Comparison of ENCODE assay signal across 19 cellular contexts in the genomic region with DNA sequence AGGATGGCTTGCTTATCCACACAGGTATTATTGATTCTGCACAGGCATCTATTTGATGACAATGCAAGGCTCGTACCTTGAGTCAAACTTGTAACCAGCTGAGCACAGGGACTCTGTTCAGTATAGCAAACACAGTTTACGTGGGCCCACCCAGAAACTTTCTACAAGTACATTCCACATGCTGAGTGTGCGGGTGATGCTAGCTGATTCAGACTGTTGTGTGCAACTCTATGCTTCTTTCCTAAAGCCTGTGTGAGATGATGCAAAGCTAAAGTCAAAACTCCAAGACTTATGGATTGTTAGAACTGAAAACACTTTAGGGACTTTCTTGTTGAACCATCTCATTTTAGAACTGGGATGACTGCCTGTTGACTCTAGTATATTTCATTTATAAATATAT. TPM values are rescaled to one million over a fixed set of nuclear protein-coding genes. Genes with fewer than 3 reads are reported as not detected.
A peak's percentile ranks its signal among the peaks of the same experiment; 100 is the strongest.
DNase-seq lines count a peak whose midpoint lies in the region; ATAC-seq and TF ChIP-seq lines count a peak whose summit lies in the region.
"Had no signal": no experiment of that assay in that cellular context is flagged by ENCODE, and none has a peak within 500 bp of the region (broad histone marks: within the 10 kb centered on the region; RNA-seq: fewer than 3 reads in every experiment).

No MANE protein-coding gene starts in this region.

- H3K36me3 Mint-ChIP-seq in MCF 10A (ENCODE audit: insufficient read depth, unreplicated experiment) (no peaks in the 10 kb centered on the region), Calu3 (ENCODE audit: insufficient read depth, unreplicated experiment) (no peaks in the 10 kb centered on the region)

- H3K9me3 Mint-ChIP-seq in MCF 10A (ENCODE audit: unreplicated experiment) (no peaks in the 10 kb centered on the region), Calu3 (ENCODE audit: low read depth, unreplicated experiment) (no peaks in the 10 kb centered on the region)
- H3K9me3 Mint-ChIP-seq: H9 had no signal

- CTCF ChIA-PET in mammary epithelial cell (lab: Charles Lee; ENCODE audit: low non-redundant PET) (no interaction called here), MCF 10A (lab: Yijun Ruan, JAX) (interaction anchor here (0.7 kb wide), 1 partner anchor 243 kb away, joined by 3 read pairs; no protein-coding TSS in a partner anchor), Calu3 (lab: Charles Lee) (interaction anchor here (1.1 kb wide), 1 partner anchor 9 kb away, joined by 5 read pairs; no protein-coding TSS in a partner anchor)

- no peak for TF ChIP-seq EP300 in esophagus muscularis mucosa (IDR thresholded peaks at IDR 0.05)

- H3K4me1 Mint-ChIP-seq in MCF 10A (ENCODE audit: insufficient read depth, unreplicated experiment) (no peaks in the 10 kb centered on the region), Calu3 (ENCODE audit: low read depth, unreplicated experiment) (no peaks in the 10 kb centered on the region)
- H3K4me1 Mint-ChIP-seq: H9 had no signal

- H3K4me1 ChIP-seq in mammary epithelial cell (ENCODE audit: insufficient read depth, low read length) (no peaks in the 10 kb centered on the region), esophagus muscularis mucosa (peaks cover 6 to 12% (median 9%) of the 10 kb centered on the region in 4 donors), tibial artery (peaks cover 0 to 36% (median 10%) of the 10 kb centered on the region in 4 donors)

- TF ChIP-seq POLR2A in esophagus muscularis mucosa (IDR thresholded peaks at IDR 0.05; ENCODE audit: low read depth): no peak

- BruUV-seq in mammary epithelial cell (replicated peaks; lab: Mats Ljungman, UMichigan): no TSS peak
- BruUV-seq in MCF 10A (replicated peaks; lab: Mats Ljungman, UMichigan): no TSS peak
- BruUV-seq in Calu3 (replicated peaks; lab: Mats Ljungman, UMichigan): no TSS peak

- no peak overlapping the region for H2AFZ ChIP-seq in mammary epithelial cell (ENCODE audit: low read depth, low read length)

- POLR2A ChIA-PET in MCF 10A (lab: Yijun Ruan, JAX): interaction anchor here (0.5 to 1.1 kb wide), 4 partner anchors 30 to 187 kb away, joined by 3 to 4 read pairs (median 3); no protein-coding TSS in a partner anchor

- dilution Hi-C loops in mammary epithelial cell (cut with HindIII; ENCODE audit: low sequenced_read_pairs): no loop called here

- H3K79me2 ChIP-seq in mammary epithelial cell (ENCODE audit: insufficient read depth, low read length): no peaks in the 10 kb centered on the region

- no peaks in the 10 kb centered on the region for H3K9me3 ChIP-seq in mammary epithelial cell (replicated peaks; ENCODE audit: insufficient read depth, low read length)
- no peaks in the 10 kb centered on the region for H3K9me3 ChIP-seq in esophagus muscularis mucosa
- no peaks in the 10 kb centered on the region for H3K9me3 ChIP-seq in tibial artery

- in situ Hi-C loops in mammary epithelial cell (cut with MboI; ENCODE audit: low sequenced_read_pairs in 2 of 2): no loop called here

- H3K4me3 Mint-ChIP-seq in MCF 10A (ENCODE audit: unreplicated experiment) (no peak overlapping the region), Calu3 (ENCODE audit: low read depth, unreplicated experiment) (no peak overlapping the region)
- H3K4me3 Mint-ChIP-seq: B cell, H9 had no signal

- H3K27me3 ChIP-seq in mammary epithelial cell (ENCODE audit: insufficient read depth, low read length) (no peaks in the 10 kb centered on the region), esophagus muscularis mucosa (no peaks in the 10 kb centered on the region), tibial artery (no peaks in the 10 kb centered on the region)

- WGBS in mammary epithelial cell (ENCODE audit: low coverage, missing lambda C conversion rate): 88% methylated on average over 3 of the region's 3 CpGs
- 91% methylated on average over 3 of the region's 3 CpGs for WGBS in esophagus muscularis mucosa

- no peak overlapping the region for H3K4me2 ChIP-seq in mammary epithelial cell (ENCODE audit: insufficient read depth, low read depth, low read length)

- H3K27me3 Mint-ChIP-seq in MCF 10A (ENCODE audit: insufficient read depth, unreplicated experiment) (no peaks in the 10 kb centered on the region), Calu3 (ENCODE audit: unreplicated experiment) (peaks cover 19% of the 10 kb centered on the region)
- H3K27me3 Mint-ChIP-seq: B cell had no signal

- H3K4me3 ChIP-seq in mammary epithelial cell (replicated peaks in 1 of 3; ENCODE audit: insufficient read depth in 1 of 3, low read depth in 2 of 3, low read length in 3 of 3): no peak overlapping the region
- H3K4me3 ChIP-seq in esophagus muscularis mucosa: no peak overlapping the region
- no peak overlapping the region for H3K4me3 ChIP-seq in tibial artery

- no peak for ATAC-seq in GM18873 (IDR thresholded peaks at IDR 0.05; ENCODE audit: low FRiP score, unreplicated experiment)

- H3K27ac Mint-ChIP-seq in MCF 10A (ENCODE audit: low read depth, unreplicated experiment) (no peak overlapping the region), Calu3 (ENCODE audit: unreplicated experiment) (no peak overlapping the region)
- H3K27ac Mint-ChIP-seq: B cell, H9 had no signal

- intact Hi-C loops in mammary epithelial cell (cut with micrococcal nuclease): loop anchor here (5.0 kb wide), 1 partner anchor 146 kb away; no protein-coding TSS in a partner anchor
- intact Hi-C loops in MCF 10A (cut with micrococcal nuclease): loop anchor here (5.0 kb wide), 1 partner anchor 146 kb away; no protein-coding TSS in a partner anchor
- intact Hi-C loops in esophagus muscularis mucosa (cut with DNase I): no loop called here
- intact Hi-C loops in tibial artery (cut with DNase I; ENCODE audit: low total_unique reads): loop anchor here (5.0 kb wide), 1 partner anchor 66 kb away; no protein-coding TSS in a partner anchor
- intact Hi-C loops in Calu3 (cut with micrococcal nuclease; ENCODE audit: unreplicated experiment): no loop called here

- DNase-seq in mammary epithelial cell: peak; percentile 20
- no peak for DNase-seq in MCF 10A (ENCODE audit: unreplicated experiment)
- DNase-seq in esophagus muscularis mucosa (ENCODE audit: extremely low spot score): peak; percentile 26
- DNase-seq in iris pigment epithelial cell (ENCODE audit: low read depth): peak; percentile 61
- no peak for DNase-seq in tibial artery
- DNase-seq in Calu3: no peak
- DNase-seq in NCI-H2196 (lab: John Stamatoyannopoulos, UW; ENCODE audit: unreplicated experiment): no peak
- DNase-seq: GF-D8, H9, Kasumi-1, MM.1S, NCI-H1092 treated with DMSO at 0.1 percent for 48 hours, NCI-H2081, NCI-H510A, NCI-H774, Right ventricle myocardium superior had no signal

- no peak for TF ChIP-seq CTCF in mammary epithelial cell (conservative IDR thresholded peaks at IDR 0.05 in 1 of 2, IDR thresholded peaks at IDR 0.05 in 1 of 2; ENCODE audit: extremely low read depth in 1 of 2, insufficient read depth in 1 of 2, low read depth in 1 of 2, low read length in 2 of 2)
- TF ChIP-seq CTCF in MCF 10A (IDR thresholded peaks at IDR 0.05; ENCODE audit: unreplicated experiment): no peak
- TF ChIP-seq CTCF in esophagus muscularis mucosa (IDR thresholded peaks at IDR 0.05): no peak
- TF ChIP-seq CTCF in tibial artery (IDR thresholded peaks at IDR 0.05): no peak
- no peak for TF ChIP-seq CTCF in Calu3 (IDR thresholded peaks at IDR 0.05; ENCODE audit: unreplicated experiment)

- no peak overlapping the region for H3K9ac ChIP-seq in mammary epithelial cell (ENCODE audit: insufficient read depth, low read length)

- H3K27ac ChIP-seq in mammary epithelial cell (ENCODE audit: insufficient read depth, low read depth, low read length): no peak overlapping the region
- peak overlapping the region in 1 of 4 donors; percentile 42 for H3K27ac ChIP-seq in esophagus muscularis mucosa (replicated peaks in 1 of 4)
- H3K27ac ChIP-seq in tibial artery: peak overlapping the region; percentile 26 to 59
- H3K27ac ChIP-seq: 22Rv1 had no signal

- H3K36me3 ChIP-seq in mammary epithelial cell (ENCODE audit: insufficient read depth, low read length) (no peaks in the 10 kb centered on the region), esophagus muscularis mucosa (no peaks in the 10 kb centered on the region), tibial artery (no peaks in the 10 kb centered on the region)

- no peaks in the 10 kb centered on the region for H4K20me1 ChIP-seq in mammary epithelial cell (ENCODE audit: insufficient read depth, low read length)

RNA-seq across cellular contexts. Expression of gene CALD1, which starts 21.5 kb away (rescaled TPM):
- 100 to 1,000 TPM; 251 to 445 TPM for total RNA-seq in mammary epithelial cell
- 151 TPM for polyA plus RNA-seq in mammary epithelial cell
- polyA minus RNA-seq in mammary epithelial cell: 182 TPM
- total RNA-seq in MCF 10A (2022): 130 and 183 TPM in 2 replicates
- 1,000 to 10,000 TPM; 2,057 to 3,140 (median 2,687) TPM for total RNA-seq in esophagus muscularis mucosa
- 5.5 and 9.3 TPM in 2 replicates for total RNA-seq in Calu3 (2022)

Comparison
In these comparisons a context has a peak if more than half of its experiments do, and no peak if none do; other contexts are left out.
1. DNase-seq: peak in mammary epithelial cell (single experiment), esophagus muscularis mucosa (single experiment) and iris pigment epithelial cell (single experiment); none in MCF 10A (single experiment), tibial artery (0 of 2), Calu3 (single experiment) and NCI-H2196 (single experiment).
2. RNA of gene CALD1, which starts 21.5 kb away (total RNA-seq): 2,057 to 3,140 TPM in esophagus muscularis mucosa, 251 to 445 TPM in mammary epithelial cell and 130 to 183 TPM in MCF 10A; 5.5 to 9.3 TPM in Calu3; every median in the first group is over 10 times any median in the second.
3. intact Hi-C loops: an anchor here in mammary epithelial cell (5.0 kb wide), MCF 10A (5.0 kb wide) and tibial artery (5.0 kb wide); none called in esophagus muscularis mucosa and Calu3.